Comparison of ENCODE assay signal across 8 cellular contexts in genomic region chr19:660793-661426, GRCh38. TPM values are rescaled to one million over a fixed set of nuclear protein-coding genes. Genes with fewer than 3 reads are reported as not detected.
DNase-seq lines count a peak whose midpoint lies in the region; ATAC-seq, FAIRE-seq and TF ChIP-seq lines count a peak whose summit lies in the region.

No MANE protein-coding gene starts in this region.

- H3K27me3 ChIP-seq in CD8-positive, alpha-beta memory T cell (ENCODE audit: insufficient read depth, low read length, poor library complexity, severe bottlenecking), result no peaks in the 10 kb centered on the region
- no peaks in the 10 kb centered on the region for H3K27me3 ChIP-seq in PC-3 (ENCODE audit: low read length)
- no peaks in the 10 kb centered on the region for H3K27me3 ChIP-seq in endothelial cell of umbilical vein (ENCODE audit: control insufficient read depth in 2 of 2, insufficient read depth in 2 of 2, low read length in 2 of 2)
- no peaks in the 10 kb centered on the region for H3K27me3 ChIP-seq in neutrophil

- H3K27me3 Mint-ChIP-seq in CD8-positive, alpha-beta memory T cell, result peaks cover 0 to 3% of the 10 kb centered on the region in 2 donors

- H3K27ac ChIP-seq in CD8-positive, alpha-beta memory T cell (ENCODE audit: low read depth, low read length), result peak overlapping the region; percentile 91
- H3K27ac ChIP-seq in PC-3 (ENCODE audit: low read length), result peak overlapping the region; percentile 70; the same call in 1 of the 2 replicates
- H3K27ac ChIP-seq in endothelial cell of umbilical vein (ENCODE audit: insufficient read depth, low read depth, low read length), result no peak overlapping the region
- H3K27ac ChIP-seq in neutrophil, result peak overlapping the region; percentile 92

- H3K4me2 ChIP-seq in PC-3 (ENCODE audit: low read length), result peak overlapping the region; percentile 99
- peak overlapping the region; percentile 68 for H3K4me2 ChIP-seq in endothelial cell of umbilical vein (ENCODE audit: insufficient read depth, low read length)

- CTCF ChIA-PET in CD8-positive, alpha-beta memory T cell (lab: Charles Lee), result interaction anchor here (0.6 to 1.6 kb wide), 3 partner anchors 12 to 342 kb away, joined by 3 to 4 read pairs (median 4); no protein-coding TSS in a partner anchor
- CTCF ChIA-PET in PC-3 (lab: Charles Lee) (no interaction called here), endothelial cell of umbilical vein (lab: Charles Lee) (interaction anchor here (0.8 to 1.0 kb wide), 2 partner anchors 73 to 77 kb away, joined by 3 to 4 read pairs; no protein-coding TSS in a partner anchor)

- peak overlapping the region; percentile 99 for H3K9ac ChIP-seq in PC-3 (ENCODE audit: low read length)
- peak overlapping the region; percentile 87 for H3K9ac ChIP-seq in endothelial cell of umbilical vein (replicated peaks; ENCODE audit: extremely low read depth, insufficient read depth, low read length)

- H3K9me3 ChIP-seq in CD8-positive, alpha-beta memory T cell (ENCODE audit: low read length), result no peaks in the 10 kb centered on the region
- H3K9me3 ChIP-seq in PC-3 (ENCODE audit: low read length) (no peaks in the 10 kb centered on the region), endothelial cell of umbilical vein (replicated peaks; ENCODE audit: control insufficient read depth, insufficient read depth, low read length) (no peaks in the 10 kb centered on the region), neutrophil (no peaks in the 10 kb centered on the region)

- no peak for ATAC-seq in PC-3
- no peak for ATAC-seq in HG03457 (IDR thresholded peaks at IDR 0.05; ENCODE audit: unreplicated experiment)

- BruUV-seq in PC-3 (replicated peaks; lab: Mats Ljungman, UMichigan) (no TSS peak), endothelial cell of umbilical vein (replicated peaks; lab: Mats Ljungman, UMichigan) (no TSS peak)

- POLR2A ChIA-PET in CD8-positive, alpha-beta memory T cell (lab: Charles Lee), result interaction anchor here (0.5 to 2.5 kb wide), 6 partner anchors 11 to 417 kb away, joined by 3 to 20 read pairs (median 4); partner anchors contain the start of gene POLRMT
- POLR2A ChIA-PET in PC-3 (lab: Charles Lee; ENCODE audit: unreplicated experiment), result interaction anchor here (0.6 kb wide), 1 partner anchor 247 kb away, joined by 3 read pairs; no protein-coding TSS in a partner anchor
- POLR2A ChIA-PET in endothelial cell of umbilical vein (lab: Charles Lee), result no interaction called here

- peak overlapping the region; percentile 96 to 100 (median 100) for H3K27ac Mint-ChIP-seq in CD8-positive, alpha-beta memory T cell

- peaks cover 0 to 42% (median 0%) of the 10 kb centered on the region in 3 donors for H3K36me3 Mint-ChIP-seq in CD8-positive, alpha-beta memory T cell

- H3K4me3 ChIP-seq in CD8-positive, alpha-beta memory T cell (ENCODE audit: low read length), result peak overlapping the region; percentile 84
- H3K4me3 ChIP-seq in PC-3 (ENCODE audit: low read length) (peak overlapping the region; percentile 88), endothelial cell of umbilical vein (replicated peaks in 1 of 3; ENCODE audit: insufficient read depth in 1 of 3, low read depth in 1 of 3, low read length in 3 of 3) (peak overlapping the region in 2 of 3 experiments; percentile 73 to 89), neutrophil (ENCODE audit: low read depth in 1 of 2, low read length in 1 of 2) (peak overlapping the region; percentile 76 to 81)

- H3K79me2 ChIP-seq in PC-3 (ENCODE audit: low read length), result peaks cover 70% of the 10 kb centered on the region
- peaks cover 71% of the 10 kb centered on the region for H3K79me2 ChIP-seq in endothelial cell of umbilical vein (ENCODE audit: control insufficient read depth, insufficient read depth, low read length)

- dilution Hi-C loops in endothelial cell of umbilical vein (cut with MboI; ENCODE audit: extremely low pct_ligation_motif_present, low sequenced_read_pairs), result no loop called here

- DNase-seq in CD8-positive, alpha-beta memory T cell, result no peak
- DNase-seq in PC-3 (no peak), endothelial cell of umbilical vein (ENCODE audit: low read depth, low spot score) (no peak), GF-D8 (lab: John Stamatoyannopoulos, UW) (no peak), NCI-H128 (lab: John Stamatoyannopoulos, UW; ENCODE audit: unreplicated experiment) (no peak), NCI-H1694 treated with DMSO at 0.1 percent for 48 hours (lab: John Stamatoyannopoulos, UW) (no peak)

- TF ChIP-seq CTCF in PC-3 (conservative IDR thresholded peaks at IDR 0.05; ENCODE audit: low read depth, low read length), result no peak
- no peak for TF ChIP-seq CTCF in endothelial cell of umbilical vein (IDR thresholded peaks at IDR 0.05; ENCODE audit: extremely low read depth in 1 of 2, insufficient read depth in 1 of 2, low read depth in 1 of 2, low read length in 2 of 2)
- no peak for TF ChIP-seq CTCF in neutrophil (IDR thresholded peaks at IDR 0.05)

- no peaks in the 10 kb centered on the region for H3K9me2 ChIP-seq in PC-3 (replicated peaks; ENCODE audit: low read length)

- peaks cover 36 to 71% (median 39%) of the 10 kb centered on the region in 3 donors for H3K4me1 Mint-ChIP-seq in CD8-positive, alpha-beta memory T cell

- no peaks in the 10 kb centered on the region for H3K9me3 Mint-ChIP-seq in CD8-positive, alpha-beta memory T cell

- peaks cover 56% of the 10 kb centered on the region for H3K4me1 ChIP-seq in CD8-positive, alpha-beta memory T cell (ENCODE audit: insufficient read depth, low read length)
- peaks cover 21% of the 10 kb centered on the region for H3K4me1 ChIP-seq in PC-3 (ENCODE audit: insufficient read depth, low read length)
- H3K4me1 ChIP-seq in endothelial cell of umbilical vein (ENCODE audit: control insufficient read depth, extremely low read depth, insufficient read depth, low read length), result peaks cover 19% of the 10 kb centered on the region
- peaks cover 54 to 57% of the 10 kb centered on the region in 2 experiments for H3K4me1 ChIP-seq in neutrophil (ENCODE audit: control insufficient read depth in 1 of 2, insufficient read depth in 1 of 2, low read depth in 1 of 2, low read length in 1 of 2)

- H4K20me1 ChIP-seq in PC-3 (ENCODE audit: low read length) (peaks cover 46% of the 10 kb centered on the region), endothelial cell of umbilical vein (replicated peaks; ENCODE audit: control insufficient read depth, extremely low read depth, insufficient read depth, low read length) (no peaks in the 10 kb centered on the region)

- intact Hi-C loops in PC-3 (cut with micrococcal nuclease), result no loop called here
- intact Hi-C loops in endothelial cell of umbilical vein (cut with micrococcal nuclease), result no loop called here

- H3K9me1 ChIP-seq in endothelial cell of umbilical vein (replicated peaks; ENCODE audit: control insufficient read depth, extremely low read depth, insufficient read depth, low read length), result no peaks in the 10 kb centered on the region

- no peaks in the 10 kb centered on the region for H3K36me3 ChIP-seq in CD8-positive, alpha-beta memory T cell (ENCODE audit: insufficient read depth, low read length)
- H3K36me3 ChIP-seq in PC-3 (ENCODE audit: low read depth, low read length), result no peaks in the 10 kb centered on the region
- peaks cover 0 to 10% of the 10 kb centered on the region in 2 experiments for H3K36me3 ChIP-seq in endothelial cell of umbilical vein (ENCODE audit: control insufficient read depth in 2 of 2, extremely low read depth in 1 of 2, insufficient read depth in 2 of 2, low read length in 2 of 2)
- H3K36me3 ChIP-seq in neutrophil, result peaks cover 16% of the 10 kb centered on the region

- peak overlapping the region; percentile 98 to 99 (median 98) for H3K4me3 Mint-ChIP-seq in CD8-positive, alpha-beta memory T cell

- TF ChIP-seq POLR2A in endothelial cell of umbilical vein (IDR thresholded peaks at IDR 0.05; ENCODE audit: low read depth, low read length), result no peak

- H2AFZ ChIP-seq in PC-3 (ENCODE audit: low read length) (no peak overlapping the region), endothelial cell of umbilical vein (ENCODE audit: low read depth, low read length) (no peak overlapping the region)

- FAIRE-seq in endothelial cell of umbilical vein (lab: Jason Lieb, UNC), result no peak

- no peaks in the 10 kb centered on the region for H3F3A ChIP-seq in PC-3 (ENCODE audit: low read length, unreplicated experiment)

RNA-seq across cellular contexts. Expression of gene RNF126, which starts 2.1 kb away (rescaled TPM):
- 10 to 100 TPM; 89.6 to 95.5 TPM for total RNA-seq in CD8-positive, alpha-beta memory T cell
- polyA plus RNA-seq in CD8-positive, alpha-beta memory T cell, result 100.0 TPM
- total RNA-seq in PC-3 (2014; rRNA removed) (86.4 and 89.2 TPM in 2 replicates), endothelial cell of umbilical vein (58.4 and 61.3 TPM in 2 replicates)
- 19.2 and 20.5 TPM in 2 replicates for polyA plus RNA-seq in endothelial cell of umbilical vein
- 18.8 and 27.0 TPM in 2 replicates for polyA plus RNA-seq in endothelial cell of umbilical vein (2011; cell fraction: cytosol; rRNA removed)
- polyA plus RNA-seq in endothelial cell of umbilical vein (2011; cell fraction: nucleus; rRNA removed), result 20.9 and 24.6 TPM in 2 replicates
- polyA plus RNA-seq in endothelial cell of umbilical vein (2012), result 35.7 and 49.8 TPM in 2 replicates
- polyA minus RNA-seq in endothelial cell of umbilical vein, result 6.4 and 7.9 TPM in 2 replicates
- polyA minus RNA-seq in endothelial cell of umbilical vein (2011; cell fraction: cytosol; rRNA and poly(A)+ RNA removed), result 23.1 TPM
- polyA minus RNA-seq in endothelial cell of umbilical vein (2011; cell fraction: nucleus; rRNA and poly(A)+ RNA removed), result 7.1 and 16.3 TPM in 2 replicates

RNA-seq across cellular contexts. Expression of gene FSTL3, which starts 15.3 kb away (rescaled TPM):
- total RNA-seq in CD8-positive, alpha-beta memory T cell, result 1 to 10 TPM; 7.7 to 8.0 TPM
- 0.81 TPM for polyA plus RNA-seq in CD8-positive, alpha-beta memory T cell
- 49.9 and 53.3 TPM in 2 replicates for total RNA-seq in PC-3 (2014; rRNA removed)
- total RNA-seq in endothelial cell of umbilical vein, result 19.9 and 30.3 TPM in 2 replicates
- 45.2 and 70.7 TPM in 2 replicates for polyA plus RNA-seq in endothelial cell of umbilical vein
- 23.1 and 28.2 TPM in 2 replicates for polyA plus RNA-seq in endothelial cell of umbilical vein (2011; cell fraction: cytosol; rRNA removed)
- 43.7 and 57.4 TPM in 2 replicates for polyA plus RNA-seq in endothelial cell of umbilical vein (2011; cell fraction: nucleus; rRNA removed)
- polyA plus RNA-seq in endothelial cell of umbilical vein (2012), result 27.8 and 50.7 TPM in 2 replicates
- polyA minus RNA-seq in endothelial cell of umbilical vein, result 14.0 and 17.2 TPM in 2 replicates
- polyA minus RNA-seq in endothelial cell of umbilical vein (2011; cell fraction: cytosol; rRNA and poly(A)+ RNA removed), result 102 TPM
- 5.0 and 10.4 TPM in 2 replicates for polyA minus RNA-seq in endothelial cell of umbilical vein (2011; cell fraction: nucleus; rRNA and poly(A)+ RNA removed)

RNA-seq across cellular contexts. Expression of gene FGF22, which starts 21.2 kb away (rescaled TPM):
- total RNA-seq in CD8-positive, alpha-beta memory T cell, result under 1 TPM; 0.20 to 0.22 TPM
- not detected for polyA plus RNA-seq in CD8-positive, alpha-beta memory T cell
- 0.81 and 1.3 TPM in 2 replicates for total RNA-seq in PC-3 (2014; rRNA removed)
- total RNA-seq in endothelial cell of umbilical vein, result not detected in 2 replicates
- polyA plus RNA-seq in endothelial cell of umbilical vein, result 0.06 and 0.07 TPM in 2 replicates
- polyA plus RNA-seq in endothelial cell of umbilical vein (2011; cell fraction: cytosol; rRNA removed), result not detected in 2 replicates
- polyA plus RNA-seq in endothelial cell of umbilical vein (2011; cell fraction: nucleus; rRNA removed), result 0.16 TPM in 1 of 2 replicates, not detected in the other
- not detected in 2 replicates for polyA plus RNA-seq in endothelial cell of umbilical vein (2012)
- polyA minus RNA-seq in endothelial cell of umbilical vein, result not detected in 2 replicates
- polyA minus RNA-seq in endothelial cell of umbilical vein (2011; cell fraction: cytosol; rRNA and poly(A)+ RNA removed), result not detected
- not detected in 2 replicates for polyA minus RNA-seq in endothelial cell of umbilical vein (2011; cell fraction: nucleus; rRNA and poly(A)+ RNA removed)

RNA-seq across cellular contexts. Expression of gene POLRMT, which starts 27.6 kb away (rescaled TPM):
- 10 to 100 TPM; 75.2 to 77.3 TPM for total RNA-seq in CD8-positive, alpha-beta memory T cell
- 58.8 TPM for polyA plus RNA-seq in CD8-positive, alpha-beta memory T cell
- total RNA-seq in PC-3 (2014; rRNA removed) (60.5 and 80.6 TPM in 2 replicates), endothelial cell of umbilical vein (46.7 and 50.6 TPM in 2 replicates)
- polyA plus RNA-seq in endothelial cell of umbilical vein, result 38.9 and 50.8 TPM in 2 replicates
- polyA plus RNA-seq in endothelial cell of umbilical vein (2011; cell fraction: cytosol; rRNA removed), result 14.6 and 23.5 TPM in 2 replicates
- 92.7 and 128 TPM in 2 replicates for polyA plus RNA-seq in endothelial cell of umbilical vein (2011; cell fraction: nucleus; rRNA removed)
- 45.1 and 59.0 TPM in 2 replicates for polyA plus RNA-seq in endothelial cell of umbilical vein (2012)
- 39.6 and 56.0 TPM in 2 replicates for polyA minus RNA-seq in endothelial cell of umbilical vein
- polyA minus RNA-seq in endothelial cell of umbilical vein (2011; cell fraction: cytosol; rRNA and poly(A)+ RNA removed), result 72.6 TPM
- 19.3 and 29.1 TPM in 2 replicates for polyA minus RNA-seq in endothelial cell of umbilical vein (2011; cell fraction: nucleus; rRNA and poly(A)+ RNA removed)

RNA-seq across cellular contexts. Expression of gene PRSS57, which starts 34.3 kb away (rescaled TPM):
- not detected for total RNA-seq in CD8-positive, alpha-beta memory T cell
- not detected for polyA plus RNA-seq in CD8-positive, alpha-beta memory T cell
- total RNA-seq in PC-3 (2014; rRNA removed) (not detected in 2 replicates), endothelial cell of umbilical vein (not detected in 2 replicates)
- polyA plus RNA-seq in endothelial cell of umbilical vein, result not detected in 2 replicates
- not detected in 2 replicates for polyA plus RNA-seq in endothelial cell of umbilical vein (2011; cell fraction: cytosol; rRNA removed)
- polyA plus RNA-seq in endothelial cell of umbilical vein (2011; cell fraction: nucleus; rRNA removed), result not detected in 2 replicates
- not detected in 2 replicates for polyA plus RNA-seq in endothelial cell of umbilical vein (2012)
- not detected in 2 replicates for polyA minus RNA-seq in endothelial cell of umbilical vein
- not detected for polyA minus RNA-seq in endothelial cell of umbilical vein (2011; cell fraction: cytosol; rRNA and poly(A)+ RNA removed)
- polyA minus RNA-seq in endothelial cell of umbilical vein (2011; cell fraction: nucleus; rRNA and poly(A)+ RNA removed), result not detected in 2 replicates
